ENCODE assay signal across 1 cellular context in genomic region chr3:57089043-57089442, GRCh38.
TF ChIP-seq lines count a peak whose summit lies in the region.

No MANE protein-coding gene starts in this region.

TF ChIP-seq in WTC11, 78 proteins besides CTCF, POLR2A, EP300 and RAD21 (continued from another document):
- TF ChIP-seq PRDM15 (CRISPR knock-in tag; IDR thresholded peaks at IDR 0.05) = no peak
- no peak for TF ChIP-seq ZNF512 (CRISPR knock-in tag; IDR thresholded peaks at IDR 0.05; ENCODE audit: borderline replicate concordance)
- TF ChIP-seq, protein P1, sequence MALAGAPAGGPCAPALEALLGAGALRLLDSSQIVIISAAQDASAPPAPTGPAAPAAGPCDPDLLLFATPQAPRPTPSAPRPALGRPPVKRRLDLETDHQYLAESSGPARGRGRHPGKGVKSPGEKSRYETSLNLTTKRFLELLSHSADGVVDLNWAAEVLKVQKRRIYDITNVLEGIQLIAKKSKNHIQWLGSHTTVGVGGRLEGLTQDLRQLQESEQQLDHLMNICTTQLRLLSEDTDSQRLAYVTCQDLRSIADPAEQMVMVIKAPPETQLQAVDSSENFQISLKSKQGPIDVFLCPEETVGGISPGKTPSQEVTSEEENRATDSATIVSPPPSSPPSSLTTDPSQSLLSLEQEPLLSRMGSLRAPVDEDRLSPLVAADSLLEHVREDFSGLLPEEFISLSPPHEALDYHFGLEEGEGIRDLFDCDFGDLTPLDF (CRISPR knock-in tag; IDR thresholded peaks at IDR 0.05) = no peak
